Comparison of ENCODE assay signal across 16 cellular contexts in the genomic region with DNA sequence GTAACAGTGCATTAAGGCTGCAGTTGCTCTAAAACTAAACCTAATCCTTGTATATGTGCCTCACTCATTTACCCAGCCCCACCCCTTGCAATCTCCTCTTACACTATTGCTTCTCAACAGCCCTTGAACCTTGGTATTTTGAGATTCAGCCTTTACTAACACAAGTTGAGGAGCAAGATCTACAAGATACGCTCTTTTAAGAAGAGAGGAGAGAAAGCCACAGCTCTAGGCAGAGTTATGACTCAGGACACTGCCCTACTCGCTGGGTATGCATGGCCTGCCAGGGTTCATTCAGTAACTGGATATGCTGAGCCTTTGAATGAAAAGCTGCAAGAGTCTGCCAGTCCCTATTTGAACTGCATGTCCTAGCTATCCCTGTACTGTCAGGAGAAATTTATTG.
A peak's percentile ranks its signal among the peaks of the same experiment; 100 is the strongest.
DNase-seq lines count a peak whose midpoint lies in the region; ATAC-seq and TF ChIP-seq lines count a peak whose summit lies in the region.
"Had no signal": no experiment of that assay in that cellular context is flagged by ENCODE, and none has a peak within 500 bp of the region (broad histone marks: within the 10 kb centered on the region; RNA-seq: fewer than 3 reads in every experiment).

No MANE protein-coding gene starts in this region.

- no peaks in the 10 kb centered on the region for H3K4me1 ChIP-seq in adrenal gland (replicated peaks in 1 of 2)
- H3K4me1 ChIP-seq: body of pancreas, Caco-2 had no signal

- intact Hi-C loops in adrenal gland (cut with DNase I), result no loop called here

- TF ChIP-seq CTCF in adrenal gland (IDR thresholded peaks at IDR 0.05), result no peak
- no peak for TF ChIP-seq CTCF in fibroblast of villous mesenchyme (IDR thresholded peaks at IDR 0.05; ENCODE audit: insufficient read depth, low read depth, low read length)

- no peak overlapping the region for H3K27ac ChIP-seq in adrenal gland
- H3K27ac ChIP-seq: body of pancreas had no signal

- no peaks in the 10 kb centered on the region for H3K9me3 ChIP-seq in adrenal gland (replicated peaks in 1 of 3)
- H3K9me3 ChIP-seq: body of pancreas, Caco-2 had no signal

- H3K36me3 ChIP-seq in adrenal gland (replicated peaks in 1 of 2), result no peaks in the 10 kb centered on the region

- DNase-seq in EH (ENCODE audit: low read depth), result peak; percentile 0
- peak in 6 of 7 donors; percentile 26 to 68 (median 59) for DNase-seq in adrenal gland
- peak; percentile 3 for DNase-seq in fibroblast of villous mesenchyme (ENCODE audit: low read depth)
- peak; percentile 23 for DNase-seq in renal cortical epithelial cell (ENCODE audit: low read depth)
- DNase-seq in NCI-H1048 (lab: John Stamatoyannopoulos, UW), result no peak
- no peak for DNase-seq in SIG-M5 (lab: John Stamatoyannopoulos, UW)
- no peak for DNase-seq in NCI-H2227 treated with DMSO at 0.1 percent for 48 hours (lab: John Stamatoyannopoulos, UW)
- DNase-seq: ACHN; activated CD4-positive, alpha-beta memory T cell treated with anti-CD3 and anti-CD28 coated beads, Interleukin-2, amount 10 ng/mL, durations not matched to agents 7 days and 5 days; body of pancreas; Caco-2; effector memory CD4-positive, alpha-beta T cell; kidney; NCI-H1105 treated with DMSO at 0.1 percent for 48 hours; NCI-H345 had no signal

- H3K4me3 ChIP-seq in adrenal gland (no peak overlapping the region), fibroblast of villous mesenchyme (ENCODE audit: low read depth, low read length) (no peak overlapping the region)
- H3K4me3 ChIP-seq: body of pancreas had no signal

- H3K27me3 ChIP-seq in adrenal gland, result no peaks in the 10 kb centered on the region
- H3K27me3 ChIP-seq: body of pancreas had no signal

- no peak for ATAC-seq in HG02870 (IDR thresholded peaks at IDR 0.05; ENCODE audit: unreplicated experiment)
- ATAC-seq: body of pancreas had no signal

- no peak for TF ChIP-seq POLR2A in adrenal gland (IDR thresholded peaks at IDR 0.05)

- 49 to 71% (median 56%) methylated on average over 2 of the region's 2 CpGs for WGBS in adrenal gland, 4 donors

Comparison
In these comparisons a context has a peak if more than half of its experiments do, and no peak if none do; other contexts are left out.
1. DNase-seq: peak in EH (single experiment), adrenal gland (6 of 7), fibroblast of villous mesenchyme (single experiment) and renal cortical epithelial cell (single experiment); none in NCI-H1048 (single experiment), SIG-M5 (single experiment) and NCI-H2227 treated with DMSO at 0.1 percent for 48 hours (single experiment).